In genomic region chr1:39639333-39640130, GRCh38 we compare ENCODE assay signal across 9 cellular contexts. TPM values are rescaled to one million over a fixed set of nuclear protein-coding genes. Genes with fewer than 3 reads are reported as not detected.
DNase-seq lines count a peak whose midpoint lies in the region; ATAC-seq and TF ChIP-seq lines count a peak whose summit lies in the region.
"Had no signal": no experiment of that assay in that cellular context is flagged by ENCODE, and none has a peak within 500 bp of the region (broad histone marks: within the 10 kb centered on the region; RNA-seq: fewer than 3 reads in every experiment).

Gene HEYL (minus strand): TSS chr1:39639643. CDS start chr1:39639625, 18 bp downstream.

- H3K79me2 ChIP-seq in OCI-LY7 (ENCODE audit: insufficient read depth, low read depth, low read length) (no peaks in the 10 kb centered on the region), trophoblast cell (ENCODE audit: control insufficient read depth, insufficient read depth, low read length, poor library complexity) (no peaks in the 10 kb centered on the region)

- no peak within 1 kb of the TSS; the same call in 1 of the 2 replicates for H3K4me2 ChIP-seq in OCI-LY7 (ENCODE audit: low read length)
- H3K4me2 ChIP-seq in trophoblast cell (ENCODE audit: low read length): peak within 1 kb of the TSS; percentile 52

- TF ChIP-seq CTCF in A673 (conservative IDR thresholded peaks at IDR 0.05; ENCODE audit: low read depth, low read length): peak; percentile 67
- peak; percentile 95 for TF ChIP-seq CTCF in HEK293 (tag by site-specific recombination; IDR thresholded peaks at IDR 0.05)
- 0 out of 2 replicates have a peak, but pooled peaks have one; percentile 20 for TF ChIP-seq CTCF in OCI-LY7 (conservative IDR thresholded peaks at IDR 0.05; ENCODE audit: low read length)
- TF ChIP-seq CTCF in type B pancreatic cell (conservative IDR thresholded peaks at IDR 0.05): peak; percentile 60

- H3K4me3 ChIP-seq in A673 (ENCODE audit: low read depth, low read length, poor library complexity, severe bottlenecking) (peak within 1 kb of the TSS; percentile 50), HEK293 (ENCODE audit: low read depth, low read length) (peak within 1 kb of the TSS; percentile 53), OCI-LY7 (ENCODE audit: low read depth, low read length, poor library complexity, severe bottlenecking) (no peak within 1 kb of the TSS), trophoblast cell (ENCODE audit: low read depth, low read length) (no peak within 1 kb of the TSS)

- H3K4me3 Mint-ChIP-seq in type B pancreatic cell: peak within 1 kb of the TSS; percentile 54

- no peaks in the 10 kb centered on the region for H3K9me2 ChIP-seq in OCI-LY7 (ENCODE audit: insufficient read depth, low read length)

- no peak within 1 kb of the TSS for H4K12ac ChIP-seq in trophoblast cell (ENCODE audit: low read depth, low read length)

- H2BK120ac ChIP-seq in trophoblast cell (ENCODE audit: insufficient read depth, low read length, poor library complexity): no peak within 1 kb of the TSS

- intact Hi-C loops in A673 (cut with micrococcal nuclease; ENCODE audit: unreplicated experiment) (no loop called here), OCI-LY7 (cut with micrococcal nuclease; ENCODE audit: unreplicated experiment) (no loop called here)

- H3K23ac ChIP-seq in trophoblast cell (ENCODE audit: low read length): no peak within 1 kb of the TSS

- BruUV-seq in A673 (replicated peaks; lab: Mats Ljungman, UMichigan): no TSS peak
- no TSS peak for BruUV-seq in OCI-LY7 (replicated peaks; lab: Mats Ljungman, UMichigan)

- CTCF ChIA-PET in A673 (lab: Charles Lee): interaction anchor here (0.6 kb wide), 3 partner anchors 54 to 1780 kb away, joined by 3 read pairs; no protein-coding TSS in a partner anchor
- CTCF ChIA-PET in HEK293 (lab: Yijun Ruan, JAX): interaction anchor here (0.6 to 3.2 kb wide), 12 partner anchors 9 to 327 kb away, joined by 3 to 14 read pairs (median 4); no protein-coding TSS in a partner anchor
- CTCF ChIA-PET in OCI-LY7 (lab: Charles Lee; ENCODE audit: unreplicated experiment): no interaction called here

- H3K4me1 Mint-ChIP-seq in type B pancreatic cell (ENCODE audit: unreplicated experiment): peaks cover 28% of the 10 kb centered on the region

- H3K9me3 ChIP-seq in A673 (ENCODE audit: low read depth, low read length, poor library complexity, severe bottlenecking) (no peaks in the 10 kb centered on the region), HEK293 (ENCODE audit: control insufficient read depth, insufficient read depth, low read depth, low read length) (no peaks in the 10 kb centered on the region), OCI-LY7 (ENCODE audit: low read length) (no peaks in the 10 kb centered on the region), trophoblast cell (ENCODE audit: insufficient read depth, low read depth, low read length) (peaks cover 4% of the 10 kb centered on the region)
- H3K9me3 ChIP-seq: neutrophil had no signal

- H2AK5ac ChIP-seq in trophoblast cell (ENCODE audit: low read length): no peak within 1 kb of the TSS

- no peak within 1 kb of the TSS for H3K14ac ChIP-seq in trophoblast cell (ENCODE audit: low read length)

- H3K9ac ChIP-seq in trophoblast cell (ENCODE audit: low read length): no peak within 1 kb of the TSS

- H3K4ac ChIP-seq in trophoblast cell (ENCODE audit: low read depth, low read length): no peak within 1 kb of the TSS

- H2AFZ ChIP-seq in OCI-LY7 (ENCODE audit: low read length) (no peak within 1 kb of the TSS), trophoblast cell (ENCODE audit: insufficient read depth, low read length, poor library complexity) (peak within 1 kb of the TSS; percentile 61)

- H3K27me3 ChIP-seq in A673 (replicated peaks; ENCODE audit: insufficient read depth, low read depth, low read length, poor library complexity) (no peaks in the 10 kb centered on the region), trophoblast cell (ENCODE audit: insufficient read depth, low read length) (peaks cover 28% of the 10 kb centered on the region)

- no peaks in the 10 kb centered on the region for H3K79me1 ChIP-seq in trophoblast cell (ENCODE audit: low read length)

- H2BK5ac ChIP-seq in trophoblast cell (ENCODE audit: low read depth, low read length, poor library complexity): no peak within 1 kb of the TSS

- peak; percentile 77 for DNase-seq in A673 (ENCODE audit: low spot score)
- DNase-seq in OCI-LY7 (ENCODE audit: low spot score): no peak
- DNase-seq in activated T-helper 1 cell treated with anti-CD3 and anti-CD28 coated beads, Interleukin-2, amount 50 U/mL, for 16 hours (ENCODE audit: low read depth in 1 of 2, low spot score in 1 of 2): peak; percentile 26 to 39
- peak; percentile 50 for DNase-seq in germinal center (ENCODE audit: low spot score)
- DNase-seq in trophoblast cell: peak in 1 of 2 donors; percentile 32
- DNase-seq in type B pancreatic cell (ENCODE audit: extremely low spot score, unreplicated experiment): no peak

- H3K9me3 Mint-ChIP-seq in type B pancreatic cell: no peaks in the 10 kb centered on the region

- H4K8ac ChIP-seq in trophoblast cell (ENCODE audit: low read depth, low read length): no peak within 1 kb of the TSS

- H3K18ac ChIP-seq in trophoblast cell (ENCODE audit: low read length): no peak within 1 kb of the TSS

- no peaks in the 10 kb centered on the region for H4K20me1 ChIP-seq in OCI-LY7 (ENCODE audit: insufficient read depth, low read length)

- whole genome bisulfite sequencing in trophoblast cell (ENCODE audit: extremely low coverage, insufficient coverage, insufficient read length): no CpG with 5 or more reads among the region's 88 CpGs

- no peak within 1 kb of the TSS for H3K27ac ChIP-seq in A673 (ENCODE audit: low read depth, low read length, poor library complexity, severe bottlenecking)
- peak within 1 kb of the TSS; percentile 58; the same call in 1 of the 2 replicates for H3K27ac ChIP-seq in HEK293 (ENCODE audit: extremely low read depth, low read depth, low read length)
- no peak within 1 kb of the TSS for H3K27ac ChIP-seq in OCI-LY7 (ENCODE audit: low read depth, low read length, poor library complexity, severe bottlenecking)
- no peak within 1 kb of the TSS for H3K27ac ChIP-seq in trophoblast cell (ENCODE audit: low read depth, low read length)
- H3K27ac ChIP-seq: neutrophil had no signal

- no peak for ATAC-seq in GM21717 (IDR thresholded peaks at IDR 0.05; ENCODE audit: unreplicated experiment)

- POLR2A ChIA-PET in A673 (lab: Charles Lee; ENCODE audit: low non-redundant PET) (no interaction called here), HEK293 (lab: Yijun Ruan, JAX) (interaction anchor here (1.3 to 1.8 kb wide), 2 partner anchors 33 to 65 kb away, joined by 3 to 5 read pairs; no protein-coding TSS in a partner anchor), OCI-LY7 (lab: Charles Lee) (interaction anchor here (0.6 kb wide), 1 partner anchor 33 kb away, joined by 3 read pairs; no protein-coding TSS in a partner anchor)

- H3K4me1 ChIP-seq in A673 (ENCODE audit: insufficient read depth, low read length, poor library complexity, severe bottlenecking) (peaks cover 11% of the 10 kb centered on the region), HEK293 (ENCODE audit: control insufficient read depth, insufficient read depth, low read length) (no peaks in the 10 kb centered on the region), OCI-LY7 (ENCODE audit: insufficient read depth, low read length, poor library complexity, severe bottlenecking) (no peaks in the 10 kb centered on the region), trophoblast cell (ENCODE audit: control insufficient read depth in 1 of 2, insufficient read depth in 2 of 2, low read length in 2 of 2) (peaks cover 3% of the 10 kb centered on the region in 2 experiments)

- H3K27me3 Mint-ChIP-seq in type B pancreatic cell: peaks cover 76% of the 10 kb centered on the region

- no peak within 1 kb of the TSS for H2BK12ac ChIP-seq in trophoblast cell (ENCODE audit: low read length)

- no peak within 1 kb of the TSS for H3K27ac Mint-ChIP-seq in type B pancreatic cell

- no peaks in the 10 kb centered on the region for H3K36me3 Mint-ChIP-seq in type B pancreatic cell

- no peak within 1 kb of the TSS for H4K91ac ChIP-seq in trophoblast cell (ENCODE audit: low read depth, low read length)

- H3K36me3 ChIP-seq in A673 (ENCODE audit: insufficient read depth, low read length, poor library complexity, severe bottlenecking) (no peaks in the 10 kb centered on the region), HEK293 (ENCODE audit: control insufficient read depth in 2 of 2, insufficient read depth in 1 of 2, low read length in 2 of 2) (no peaks in the 10 kb centered on the region), OCI-LY7 (ENCODE audit: insufficient read depth, low read length) (no peaks in the 10 kb centered on the region), trophoblast cell (ENCODE audit: control insufficient read depth in 1 of 2, insufficient read depth in 2 of 2, low read length in 2 of 2) (no peaks in the 10 kb centered on the region)
- H3K36me3 ChIP-seq: neutrophil had no signal

TF ChIP-seq in HEK293, 187 proteins besides CTCF, POLR2A, EP300 and RAD21 (continues in another document):
- no peak for TF ChIP-seq ZNF239 (tag by site-specific recombination; IDR thresholded peaks at IDR 0.05)
- TF ChIP-seq ZNF670 (tag by site-specific recombination; IDR thresholded peaks at IDR 0.05; ENCODE audit: low read depth): no peak
- no peak for TF ChIP-seq ELK4 (IDR thresholded peaks at IDR 0.05; ENCODE audit: borderline replicate concordance, low read depth, low read length)
- no peak for TF ChIP-seq ZFP41 (tag by site-specific recombination; IDR thresholded peaks at IDR 0.05; ENCODE audit: borderline replicate concordance)
- no peak for TF ChIP-seq ZNF223 (tag by site-specific recombination; IDR thresholded peaks at IDR 0.05)
- no peak; the same call in 1 of the 2 replicates for TF ChIP-seq ZNF184 (tag by site-specific recombination; IDR thresholded peaks at IDR 0.05)
- TF ChIP-seq ZNF514 (tag by site-specific recombination; IDR thresholded peaks at IDR 0.05): no peak
- 0 out of 2 replicates have a peak, but pooled peaks have one; percentile 18 for TF ChIP-seq ZNF2 (tag by site-specific recombination; IDR thresholded peaks at IDR 0.05)
- TF ChIP-seq ZNF677 (tag by site-specific recombination; IDR thresholded peaks at IDR 0.05): no peak
- TF ChIP-seq ZNF785 (tag by site-specific recombination; IDR thresholded peaks at IDR 0.05): peak; percentile 40; the same call in 1 of the 2 replicates

RNA-seq across cellular contexts. Expression of gene HEYL, which starts in this region (rescaled TPM):
- total RNA-seq in A673 (2021) (0.77 and 1.3 TPM in 2 replicates), OCI-LY7 (2022) (not detected in 2 replicates), type B pancreatic cell (ENCODE audit: low replicate concordance) (0.83 and 4.3 TPM in 2 replicates)
- total RNA-seq in OCI-LY7 (2014; rRNA removed; shearing (Covaris generic)): not detected in 2 replicates
- 0.26 and 0.32 TPM in 2 replicates for polyA plus RNA-seq in trophoblast cell (2013)

Comparison
In these comparisons a context has a peak if more than half of its experiments do, and no peak if none do; other contexts are left out.
1. DNase-seq: peak in A673 (single experiment), activated T-helper 1 cell treated with anti-CD3 and anti-CD28 coated beads, Interleukin-2, amount 50 U/mL, for 16 hours (2 of 2) and germinal center (single experiment); none in OCI-LY7 (single experiment) and type B pancreatic cell (single experiment).
2. H3K4me3 ChIP-seq: peak in A673 (single experiment) and HEK293 (single experiment); none in OCI-LY7 (single experiment) and trophoblast cell (single experiment).
3. CTCF ChIP-seq: peak in every context shown above with its lines; median percentile 95 in HEK293; 67 in A673; 60 in type B pancreatic cell; 20 in OCI-LY7.